In the genomic region with DNA sequence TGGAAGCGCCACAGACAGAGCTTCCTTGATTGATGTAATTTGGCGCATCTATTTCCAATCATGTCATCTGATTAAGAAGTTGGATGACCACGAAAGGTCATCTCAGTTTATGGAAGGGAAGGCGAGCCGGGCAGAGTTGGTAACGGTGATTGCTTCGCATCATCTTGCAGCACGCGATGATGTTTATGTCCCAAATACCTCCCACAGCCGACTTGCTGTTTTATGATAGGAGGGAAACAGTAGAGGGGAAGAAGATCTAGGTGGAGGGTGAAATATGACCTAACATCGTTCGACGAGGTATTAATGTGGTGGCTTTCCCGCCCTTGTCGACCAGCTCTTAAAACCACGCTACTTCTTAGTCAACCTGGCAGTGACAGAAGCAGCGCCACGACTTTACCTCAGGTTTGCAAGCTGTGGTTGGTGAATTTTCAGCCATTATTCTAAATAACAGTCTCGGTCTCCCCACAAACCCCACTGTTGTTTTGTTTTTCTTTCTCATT, we compare ENCODE assay signal across 1 cellular context.
TF ChIP-seq lines count a peak whose summit lies in the region.

No MANE protein-coding gene starts in this region.

TF ChIP-seq in GM12878, 131 proteins besides CTCF, POLR2A, EP300 and RAD21 (continued from another document):
- no peak for TF ChIP-seq ZBTB40 (IDR thresholded peaks at IDR 0.05; ENCODE audit: borderline replicate concordance)
- peak; percentile 63; the same call in 1 of the 2 replicates for TF ChIP-seq NFXL1 (IDR thresholded peaks at IDR 0.05; ENCODE audit: borderline replicate concordance)
- no peak for TF ChIP-seq EED (IDR thresholded peaks at IDR 0.05; ENCODE audit: low read depth)
- no peak for TF ChIP-seq CBX5 (IDR thresholded peaks at IDR 0.05; ENCODE audit: low read depth)
- TF ChIP-seq SREBF1 (IDR thresholded peaks at IDR 0.05; ENCODE audit: low read length), result no peak
- TF ChIP-seq, protein P1, sequence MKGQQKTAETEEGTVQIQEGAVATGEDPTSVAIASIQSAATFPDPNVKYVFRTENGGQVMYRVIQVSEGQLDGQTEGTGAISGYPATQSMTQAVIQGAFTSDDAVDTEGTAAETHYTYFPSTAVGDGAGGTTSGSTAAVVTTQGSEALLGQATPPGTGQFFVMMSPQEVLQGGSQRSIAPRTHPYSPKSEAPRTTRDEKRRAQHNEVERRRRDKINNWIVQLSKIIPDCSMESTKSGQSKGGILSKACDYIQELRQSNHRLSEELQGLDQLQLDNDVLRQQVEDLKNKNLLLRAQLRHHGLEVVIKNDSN (IDR thresholded peaks at IDR 0.05; ENCODE audit: borderline replicate concordance, extremely low read length, insufficient read depth, low read depth, low read length), result no peak
- TF ChIP-seq STAT1 (conservative IDR thresholded peaks at IDR 0.05), result no peak
- no peak for TF ChIP-seq IKZF2 (IDR thresholded peaks at IDR 0.05)
- TF ChIP-seq HDAC6 (IDR thresholded peaks at IDR 0.05; ENCODE audit: unreplicated experiment), result no peak
- no peak for TF ChIP-seq ZNF217 (IDR thresholded peaks at IDR 0.05)
- no peak for TF ChIP-seq EGR1 (IDR thresholded peaks at IDR 0.05; ENCODE audit: borderline replicate concordance in 1 of 2, low read depth in 2 of 2, low read length in 2 of 2)
- TF ChIP-seq, protein P2, sequence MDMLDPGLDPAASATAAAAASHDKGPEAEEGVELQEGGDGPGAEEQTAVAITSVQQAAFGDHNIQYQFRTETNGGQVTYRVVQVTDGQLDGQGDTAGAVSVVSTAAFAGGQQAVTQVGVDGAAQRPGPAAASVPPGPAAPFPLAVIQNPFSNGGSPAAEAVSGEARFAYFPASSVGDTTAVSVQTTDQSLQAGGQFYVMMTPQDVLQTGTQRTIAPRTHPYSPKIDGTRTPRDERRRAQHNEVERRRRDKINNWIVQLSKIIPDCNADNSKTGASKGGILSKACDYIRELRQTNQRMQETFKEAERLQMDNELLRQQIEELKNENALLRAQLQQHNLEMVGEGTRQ (IDR thresholded peaks at IDR 0.05; ENCODE audit: borderline replicate concordance, low read depth, low read length), result no peak
- no peak for TF ChIP-seq ZBTB4 (CRISPR knock-in tag; IDR thresholded peaks at IDR 0.05)
- TF ChIP-seq ZNF24 (IDR thresholded peaks at IDR 0.05), result no peak
- peak; percentile 16; the same call in 1 of the 2 replicates for TF ChIP-seq RUNX3 (IDR thresholded peaks at IDR 0.05; ENCODE audit: low read length)
- TF ChIP-seq LARP7 (IDR thresholded peaks at IDR 0.05), result no peak
- peak in 1 of 2 experiments; percentile 16; a peak in 1 of 4 replicates for TF ChIP-seq ETV6 (conservative IDR thresholded peaks at IDR 0.05 in 1 of 2, IDR thresholded peaks at IDR 0.05 in 1 of 2; ENCODE audit: borderline replicate concordance in 1 of 2, low read depth in 1 of 2)
